In the genomic region with DNA sequence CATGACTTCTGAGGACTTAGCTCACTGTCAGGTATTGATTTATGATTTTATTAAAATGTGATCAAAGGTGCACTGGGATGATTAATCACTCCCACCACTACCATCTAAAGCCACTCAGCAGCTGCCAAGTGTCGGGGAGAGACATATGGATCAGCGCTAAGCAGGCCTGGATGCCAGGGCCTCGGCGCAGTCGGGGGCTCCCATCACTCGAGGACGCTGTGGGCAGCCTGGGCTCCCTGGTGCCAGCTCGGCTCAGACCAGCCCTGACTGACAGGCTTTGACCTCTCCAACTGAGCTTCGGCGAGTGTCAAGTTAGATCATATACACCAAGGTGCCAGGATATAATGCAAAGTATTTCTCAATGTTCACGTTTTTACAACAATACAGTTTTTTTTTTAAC, we compare ENCODE assay signal across 27 cellular contexts.
"Had no signal": no experiment of that assay in that cellular context is flagged by ENCODE, and none has a peak within 500 bp of the region (broad histone marks: within the 10 kb centered on the region; RNA-seq: fewer than 3 reads in every experiment).

No MANE protein-coding gene starts in this region.

- H3K27me3 ChIP-seq: brain microvascular endothelial cell, gastrocnemius medialis, heart left ventricle had no signal

- H3K27ac ChIP-seq: brain microvascular endothelial cell, dorsolateral prefrontal cortex, gastrocnemius medialis, heart left ventricle, WERI-Rb-1 had no signal

- H3K36me3 ChIP-seq: brain microvascular endothelial cell, gastrocnemius medialis, heart left ventricle, WERI-Rb-1 had no signal

- H3K4me1 ChIP-seq: gastrocnemius medialis, heart left ventricle had no signal

- H3K9me3 ChIP-seq: gastrocnemius medialis, heart left ventricle had no signal

- H3K4me3 ChIP-seq: dorsolateral prefrontal cortex, gastrocnemius medialis, heart left ventricle had no signal

- DNase-seq: activated B cell treated with CpG ODN at 0.5 μM for 24 hours; activated CD4-positive, alpha-beta T cell treated with anti-CD3 and anti-CD28 coated beads for 48 hours; activated CD4-positive, alpha-beta T cell treated with anti-CD3 and anti-CD28 coated beads, Interleukin-2, amount 50 U/mL, for 1 hour; activated CD4-positive, alpha-beta T cell treated with anti-CD3 and anti-CD28 coated beads, Interleukin-2, amount 50 U/mL, for 48 hours; activated CD8-positive, alpha-beta memory T cell treated with anti-CD3 and anti-CD28 coated beads for 24 hours; activated CD8-positive, alpha-beta T cell treated with anti-CD3 and anti-CD28 coated beads for 36 hours; activated effector memory CD4-positive, alpha-beta T cell treated with Interleukin-2 at 50 U/mL for 16 hours; activated gamma-delta T cell treated with Interleukin-2 at 50 U/mL for 16 hours; activated naive CD4-positive, alpha-beta T cell treated with anti-CD3 and anti-CD28 coated beads, Interleukin-2, amount 50 U/mL, for 16 hours; activated naive CD4-positive, alpha-beta T cell treated with Interleukin-2 at 50 U/mL for 16 hours; activated T-cell treated with anti-CD3 and anti-CD28 coated beads, Interleukin-2, amount 50 U/mL, for 4 hours; amniotic stem cell; anterior cingulate cortex; brain microvascular endothelial cell; effector memory CD4-positive, alpha-beta T cell; endodermal cell; foreskin fibroblast; gastrocnemius medialis; glutamatergic neuron; heart left ventricle; T-helper 17 cell; T1000; WERI-Rb-1 had no signal

- ATAC-seq: activated CD4-positive, CD25-positive, alpha-beta regulatory T cell treated with anti-CD3 and anti-CD28 coated beads, Interleukin-2, amount 50 U/mL, for 24 hours; activated CD8-positive, alpha-beta T cell treated with anti-CD3 and anti-CD28 coated beads for 36 hours; activated T-cell treated with anti-CD3 and anti-CD28 coated beads, Interleukin-2, amount 50 U/mL, for 4 hours; activated T-helper 17 cell treated with anti-CD3 and anti-CD28 coated beads, Interleukin-2, amount 50 U/mL, for 72 hours; esophagus mucosa; gastrocnemius medialis; heart left ventricle; T-helper 17 cell had no signal
